In the genomic region with DNA sequence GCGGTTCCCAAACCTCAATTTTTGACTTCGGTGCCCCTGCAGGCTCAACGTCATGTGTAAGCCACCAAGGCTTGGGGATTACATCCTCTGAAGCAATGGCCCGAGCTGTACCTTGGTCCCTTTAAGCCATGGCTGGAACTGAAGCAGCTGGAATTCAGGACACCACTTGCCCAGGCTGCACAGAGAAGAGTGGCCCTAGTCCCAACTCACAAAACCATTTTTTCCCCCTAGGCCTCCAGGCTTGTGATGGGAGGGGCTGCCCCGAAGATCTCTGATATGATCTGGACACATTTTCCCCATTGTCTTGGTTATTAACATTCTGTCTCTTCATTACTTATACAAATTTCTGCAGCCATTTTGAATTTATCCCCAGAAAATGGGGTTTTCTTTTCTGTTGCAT, we compare ENCODE assay signal across 27 cellular contexts.
"Had no signal": no experiment of that assay in that cellular context is flagged by ENCODE, and none has a peak within 500 bp of the region (broad histone marks: within the 10 kb centered on the region; RNA-seq: fewer than 3 reads in every experiment).

No MANE protein-coding gene starts in this region.

- H3K4me3 Mint-ChIP-seq: natural killer cell; nephron; neural progenitor cell; stimulated activated effector memory CD8-positive, alpha-beta T cell treated with anti-CD3 and anti-CD28 coated beads, Interleukin-12 subunit alpha, Interleukin-12 subunit beta, amount 100 ng/mL, for 72 hours; stimulated activated naive B cell treated with anti-CD40 and anti-IgM and Interleukin-4, amounts not matched to agents 10 μg/mL and 1 μg/mL and 100 μg/mL, for 72 hours; stimulated activated naive CD8-positive, alpha-beta T cell treated with anti-CD3 and anti-CD28 coated beads, Interleukin-15, Interleukin-2, amounts not matched to agents 100 ng/mL and 50 ng/mL, for 24 hours; type B pancreatic cell had no signal

- H3K36me3 ChIP-seq: neural progenitor cell, ovary, right lobe of liver, sigmoid colon, stomach, thoracic aorta, thyroid gland, tibial nerve, upper lobe of right lung, uterus had no signal

- ATAC-seq: natural killer cell; psoas muscle; right cardiac atrium; right lobe of liver; stimulated activated effector memory CD8-positive, alpha-beta T cell treated with anti-CD3 and anti-CD28 coated beads, Interleukin-12 subunit alpha, Interleukin-12 subunit beta, amount 100 ng/mL, for 72 hours; stimulated activated naive B cell treated with anti-CD40 and anti-IgM and Interleukin-4, amounts not matched to agents 10 μg/mL and 1 μg/mL and 100 μg/mL, for 72 hours; upper lobe of right lung had no signal

- H2AFZ ChIP-seq: neural progenitor cell, parathyroid adenoma had no signal

- H3K27me3 Mint-ChIP-seq: progenitor cell of endocrine pancreas; stimulated activated naive B cell treated with anti-CD40 and anti-IgM and Interleukin-4, amounts not matched to agents 10 μg/mL and 1 μg/mL and 100 μg/mL, for 72 hours; stimulated activated naive CD8-positive, alpha-beta T cell treated with anti-CD3 and anti-CD28 coated beads, Interleukin-15, Interleukin-2, amounts not matched to agents 100 ng/mL and 50 ng/mL, for 24 hours; type B pancreatic cell had no signal

- H3K27ac Mint-ChIP-seq: natural killer cell; nephron; neural progenitor cell; progenitor cell of endocrine pancreas; stimulated activated effector memory CD8-positive, alpha-beta T cell treated with anti-CD3 and anti-CD28 coated beads, Interleukin-12 subunit alpha, Interleukin-12 subunit beta, amount 100 ng/mL, for 72 hours; stimulated activated naive B cell treated with anti-CD40 and anti-IgM and Interleukin-4, amounts not matched to agents 10 μg/mL and 1 μg/mL and 100 μg/mL, for 72 hours; stimulated activated naive CD8-positive, alpha-beta T cell treated with anti-CD3 and anti-CD28 coated beads, Interleukin-15, Interleukin-2, amounts not matched to agents 100 ng/mL and 50 ng/mL, for 24 hours; type B pancreatic cell had no signal

- H3K4me1 Mint-ChIP-seq: natural killer cell; stimulated activated effector memory CD8-positive, alpha-beta T cell treated with anti-CD3 and anti-CD28 coated beads, Interleukin-12 subunit alpha, Interleukin-12 subunit beta, amount 100 ng/mL, for 72 hours; stimulated activated naive B cell treated with anti-CD40 and anti-IgM and Interleukin-4, amounts not matched to agents 10 μg/mL and 1 μg/mL and 100 μg/mL, for 72 hours had no signal

- H3K4me1 ChIP-seq: parathyroid adenoma, psoas muscle, right lobe of liver, sigmoid colon, stomach, thyroid gland, tibial nerve, upper lobe of right lung, uterus had no signal

- H3K9me3 ChIP-seq: ovary, psoas muscle, right lobe of liver, sigmoid colon, thoracic aorta, thyroid gland, tibial nerve, upper lobe of right lung, uterus had no signal

- H3K36me3 Mint-ChIP-seq: stimulated activated effector memory CD8-positive, alpha-beta T cell treated with anti-CD3 and anti-CD28 coated beads, Interleukin-12 subunit alpha, Interleukin-12 subunit beta, amount 100 ng/mL, for 72 hours; stimulated activated naive B cell treated with anti-CD40 and anti-IgM and Interleukin-4, amounts not matched to agents 10 μg/mL and 1 μg/mL and 100 μg/mL, for 72 hours; type B pancreatic cell had no signal

- DNase-seq: natural killer cell; occipital lobe; ovary; psoas muscle; right cardiac atrium; right lobe of liver; sigmoid colon; small intestine; stimulated activated CD4-positive, alpha-beta T cell treated with anti-CD3 and anti-CD28 coated beads, Interleukin-15, amount 100 ng/mL, for 24 hours; stimulated activated CD4-positive, alpha-beta T cell treated with anti-CD3 and anti-CD28 coated beads, Interleukin-2, amount 100 ng/mL, for 24 hours; stimulated activated CD4-positive, alpha-beta T cell treated with anti-CD3 and anti-CD28 coated beads, Interleukin-2, amount 100 ng/mL, for 48 hours; stimulated activated CD4-positive, alpha-beta T cell treated with anti-CD3 and anti-CD28 coated beads, Interleukin-4, amount 100 ng/mL, for 24 hours; stimulated activated naive B cell treated with anti-CD40 and anti-IgM and Interleukin-4, amounts not matched to agents 10 μg/mL and 1 μg/mL and 100 μg/mL, for 72 hours; stimulated activated naive CD4-positive, alpha-beta T cell treated with Interleukin-2 at 50 U/mL for 16 hours; stomach; thyroid gland; upper lobe of right lung; uterus had no signal

- H3K27ac ChIP-seq: neural progenitor cell, ovary, parathyroid adenoma, psoas muscle, right lobe of liver, sigmoid colon, stomach, thoracic aorta, thyroid gland, tibial nerve, upper lobe of right lung, uterus had no signal

- H3K27me3 ChIP-seq: neural progenitor cell, ovary, sigmoid colon, stomach, thyroid gland, tibial nerve, upper lobe of right lung, uterus had no signal

- H3K4me3 ChIP-seq: neural progenitor cell, ovary, psoas muscle, right lobe of liver, sigmoid colon, stomach, thoracic aorta, thyroid gland, tibial nerve, upper lobe of right lung, uterus had no signal

- H3K79me2 ChIP-seq: parathyroid adenoma had no signal

- H3K4me2 ChIP-seq: neural progenitor cell had no signal

- H3K9ac ChIP-seq: neural progenitor cell, parathyroid adenoma had no signal
